In the genomic region with DNA sequence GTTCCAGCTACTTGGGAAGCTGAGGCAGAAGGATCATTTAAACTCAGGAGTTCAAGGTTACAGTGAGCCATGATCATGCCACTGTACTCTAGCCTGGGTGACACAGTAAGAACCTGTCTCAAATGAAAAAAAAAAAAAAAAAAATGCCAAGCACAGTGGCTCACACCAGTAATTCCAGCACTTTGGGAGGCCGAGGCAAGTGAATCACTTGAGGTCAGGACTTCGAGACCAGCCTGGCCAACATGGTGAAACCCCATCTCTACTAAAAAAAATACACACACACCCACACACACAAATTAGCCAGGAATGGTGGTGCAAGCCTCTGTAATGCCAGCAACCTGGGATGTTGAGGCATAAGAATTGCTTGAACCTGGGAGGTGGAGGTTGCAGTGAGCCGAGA, we compare ENCODE assay signal across 7 cellular contexts. TPM values are rescaled to one million over a fixed set of nuclear protein-coding genes. Genes with fewer than 3 reads are reported as not detected.
DNase-seq lines count a peak whose midpoint lies in the region; ATAC-seq and TF ChIP-seq lines count a peak whose summit lies in the region.
"Not testable (repeated sequence)": the region's sequence is repeated elsewhere in the genome, so short reads cannot be mapped to it uniquely, and the experiment has no call there.

No MANE protein-coding gene starts in this region.

- intact Hi-C loops in IMR-90 (cut with micrococcal nuclease); activated T-helper 1 cell treated with anti-CD3 and anti-CD28 coated beads, Interleukin-12 subunit alpha, Interleukin-12 subunit beta, Interleukin-2, Interleukin-4 antibody, amounts not matched to agents 30 ng/mL and 10 ng/mL and 1 ng/mL, durations not matched to agents 14 hours and 24 hours and 36 hours (cut with micrococcal nuclease): not testable (repeated sequence)

- H4K91ac ChIP-seq in IMR-90 (ENCODE audit: insufficient read depth, low read depth, low read length): not testable (repeated sequence)

- not testable (repeated sequence) for H3K4me3 Mint-ChIP-seq in activated T-helper 1 cell treated with anti-CD3 and anti-CD28 coated beads, Interleukin-12 subunit alpha, Interleukin-12 subunit beta, Interleukin-2, Interleukin-4 antibody, amounts not matched to agents 30 ng/mL and 10 ng/mL and 1 ng/mL, durations not matched to agents 14 hours and 24 hours and 36 hours; stimulated activated effector memory CD8-positive, alpha-beta T cell treated with anti-CD3 and anti-CD28 coated beads, Interleukin-12 subunit alpha, Interleukin-12 subunit beta, amount 100 ng/mL, for 72 hours

- not testable (repeated sequence) for H2BK5ac ChIP-seq in IMR-90 (ENCODE audit: low read depth, low read length, poor library complexity, severe bottlenecking)

- H3K27ac Mint-ChIP-seq in activated T-helper 1 cell treated with anti-CD3 and anti-CD28 coated beads, Interleukin-12 subunit alpha, Interleukin-12 subunit beta, Interleukin-2, Interleukin-4 antibody, amounts not matched to agents 30 ng/mL and 10 ng/mL and 1 ng/mL, durations not matched to agents 14 hours and 24 hours and 36 hours: peak overlapping the region; percentile 35
- not testable (repeated sequence) for H3K27ac Mint-ChIP-seq in stimulated activated effector memory CD8-positive, alpha-beta T cell treated with anti-CD3 and anti-CD28 coated beads, Interleukin-12 subunit alpha, Interleukin-12 subunit beta, amount 100 ng/mL, for 72 hours

- no CpG with 5 or more reads among the region's 3 CpGs for WGBS in IMR-90 (ENCODE audit: extremely low coverage in 2 of 2, insufficient read length in 1 of 2), 2 experiments

- H2AFZ ChIP-seq in IMR-90 (replicated peaks; ENCODE audit: low read length, poor library complexity): not testable (repeated sequence)

- H2AK9ac ChIP-seq in IMR-90 (replicated peaks; ENCODE audit: low read depth, low read length, poor library complexity): not testable (repeated sequence)

- H2BK120ac ChIP-seq in IMR-90 (ENCODE audit: low read depth, low read length): not testable (repeated sequence)

- H3K27me3 ChIP-seq in IMR-90 (ENCODE audit: control insufficient read depth, insufficient read depth, low read length); RWPE2 (ENCODE audit: insufficient read depth, poor library complexity, severe bottlenecking): not testable (repeated sequence)

- DNase-seq in EL (peak; percentile 51), IMR-90 (peak; percentile 37), RWPE2 (ENCODE audit: low spot score) (peak; percentile 45), fibroblast of mammary gland (ENCODE audit: low read depth) (peak; percentile 14)
- not testable (repeated sequence) for DNase-seq in activated T-helper 1 cell treated with anti-CD3 and anti-CD28 coated beads, Interleukin-12 subunit alpha, Interleukin-12 subunit beta, Interleukin-2, Interleukin-4 antibody, amounts not matched to agents 30 ng/mL and 10 ng/mL and 1 ng/mL, durations not matched to agents 14 hours and 24 hours and 36 hours (ENCODE audit: low spot score); left lobe of liver (ENCODE audit: low spot score); stimulated activated effector memory CD8-positive, alpha-beta T cell treated with anti-CD3 and anti-CD28 coated beads, Interleukin-12 subunit alpha, Interleukin-12 subunit beta, amount 100 ng/mL, for 72 hours (ENCODE audit: low spot score in 2 of 2)

- not testable (repeated sequence) for TF ChIP-seq CTCF in IMR-90 (conservative IDR thresholded peaks at IDR 0.05; ENCODE audit: low read depth, low read length); RWPE2 (IDR thresholded peaks at IDR 0.05; ENCODE audit: poor library complexity, severe bottlenecking); fibroblast of mammary gland (conservative IDR thresholded peaks at IDR 0.05; ENCODE audit: control insufficient read depth, insufficient read depth, low read depth, low read length)

- not testable (repeated sequence) for H3K56ac ChIP-seq in IMR-90 (ENCODE audit: extremely low read depth, insufficient read depth, low read length)

- H3K4me1 Mint-ChIP-seq in activated T-helper 1 cell treated with anti-CD3 and anti-CD28 coated beads, Interleukin-12 subunit alpha, Interleukin-12 subunit beta, Interleukin-2, Interleukin-4 antibody, amounts not matched to agents 30 ng/mL and 10 ng/mL and 1 ng/mL, durations not matched to agents 14 hours and 24 hours and 36 hours (ENCODE audit: low read depth): peaks cover 31% of the 10 kb centered on the region
- peaks cover 16% of the 10 kb centered on the region for H3K4me1 Mint-ChIP-seq in stimulated activated effector memory CD8-positive, alpha-beta T cell treated with anti-CD3 and anti-CD28 coated beads, Interleukin-12 subunit alpha, Interleukin-12 subunit beta, amount 100 ng/mL, for 72 hours

- not testable (repeated sequence) for H4K8ac ChIP-seq in IMR-90 (ENCODE audit: low read depth in 2 of 2, low read length in 2 of 2)

- ATAC-seq in IMR-90 (ENCODE audit: low read depth): peak; percentile 68; the same call in 1 of the 2 replicates
- ATAC-seq in RWPE2 (ENCODE audit: low read depth): not testable (repeated sequence)
- peak; percentile 15 for ATAC-seq in left lobe of liver
- peak; percentile 14 for ATAC-seq in stimulated activated effector memory CD8-positive, alpha-beta T cell treated with anti-CD3 and anti-CD28 coated beads, Interleukin-12 subunit alpha, Interleukin-12 subunit beta, amount 100 ng/mL, for 72 hours

- in situ Hi-C loops in IMR-90 (cut with MboI; ENCODE audit: low sequenced_read_pairs): not testable (repeated sequence)

- BruUV-seq in IMR-90 (replicated peaks; lab: Mats Ljungman, UMichigan): not testable (repeated sequence)

- not testable (repeated sequence) for H3K9me3 ChIP-seq in IMR-90 (ENCODE audit: control insufficient read depth, insufficient read depth, low read length); RWPE2 (ENCODE audit: severe bottlenecking)

- peaks cover 31% of the 10 kb centered on the region for H3K36me3 ChIP-seq in IMR-90 (ENCODE audit: control insufficient read depth, insufficient read depth, low read length)
- peaks cover 77% of the 10 kb centered on the region for H3K36me3 ChIP-seq in RWPE2 (ENCODE audit: low read depth)

- H3K9me1 ChIP-seq in IMR-90 (ENCODE audit: insufficient read depth, low read length): peaks cover 16% of the 10 kb centered on the region

- H3K27me3 Mint-ChIP-seq in activated T-helper 1 cell treated with anti-CD3 and anti-CD28 coated beads, Interleukin-12 subunit alpha, Interleukin-12 subunit beta, Interleukin-2, Interleukin-4 antibody, amounts not matched to agents 30 ng/mL and 10 ng/mL and 1 ng/mL, durations not matched to agents 14 hours and 24 hours and 36 hours (ENCODE audit: insufficient read depth): not testable (repeated sequence)

- POLR2A ChIA-PET in IMR-90 (lab: Charles Lee; ENCODE audit: unreplicated experiment): not testable (repeated sequence)

- H3K4ac ChIP-seq in IMR-90 (ENCODE audit: low read depth, low read length): not testable (repeated sequence)

- not testable (repeated sequence) for H2AK5ac ChIP-seq in IMR-90 (ENCODE audit: low read depth, low read length)

- not testable (repeated sequence) for TF ChIP-seq POLR2A in IMR-90 (IDR thresholded peaks at IDR 0.05; ENCODE audit: low read depth, low read length)

- not testable (repeated sequence) for H3K4me2 ChIP-seq in IMR-90 (ENCODE audit: low read depth, low read length)

- H3K9ac ChIP-seq in IMR-90 (ENCODE audit: low read depth, low read length): not testable (repeated sequence)

- H3K4me3 ChIP-seq in IMR-90 (ENCODE audit: insufficient read depth, low read depth, low read length); RWPE2 (ENCODE audit: severe bottlenecking); fibroblast of mammary gland (ENCODE audit: control insufficient read depth, low read depth, low read length): not testable (repeated sequence)

- not testable (repeated sequence) for H4K20me1 ChIP-seq in IMR-90 (ENCODE audit: insufficient read depth, low read length)

- H3K18ac ChIP-seq in IMR-90 (ENCODE audit: low read depth, low read length): not testable (repeated sequence)

- H3K14ac ChIP-seq in IMR-90 (replicated peaks; ENCODE audit: low read depth, low read length): not testable (repeated sequence)

- H2BK20ac ChIP-seq in IMR-90 (ENCODE audit: low read depth, low read length): not testable (repeated sequence)

- H3K36me3 Mint-ChIP-seq in activated T-helper 1 cell treated with anti-CD3 and anti-CD28 coated beads, Interleukin-12 subunit alpha, Interleukin-12 subunit beta, Interleukin-2, Interleukin-4 antibody, amounts not matched to agents 30 ng/mL and 10 ng/mL and 1 ng/mL, durations not matched to agents 14 hours and 24 hours and 36 hours (ENCODE audit: low read depth): peaks cover 30% of the 10 kb centered on the region
- peaks cover 44% of the 10 kb centered on the region for H3K36me3 Mint-ChIP-seq in stimulated activated effector memory CD8-positive, alpha-beta T cell treated with anti-CD3 and anti-CD28 coated beads, Interleukin-12 subunit alpha, Interleukin-12 subunit beta, amount 100 ng/mL, for 72 hours

- H3K79me1 ChIP-seq in IMR-90 (ENCODE audit: low read depth in 1 of 2, low read length in 2 of 2): not testable (repeated sequence)

- CTCF ChIA-PET in IMR-90 (lab: Yijun Ruan, JAX): interaction anchor here (0.7 to 1.0 kb wide), 2 partner anchors 9 to 57 kb away, joined by 3 to 8 read pairs; no protein-coding TSS in a partner anchor

- TF ChIP-seq RAD21 in IMR-90 (IDR thresholded peaks at IDR 0.05; ENCODE audit: low read length): not testable (repeated sequence)

- H3K9me3 Mint-ChIP-seq in activated T-helper 1 cell treated with anti-CD3 and anti-CD28 coated beads, Interleukin-12 subunit alpha, Interleukin-12 subunit beta, Interleukin-2, Interleukin-4 antibody, amounts not matched to agents 30 ng/mL and 10 ng/mL and 1 ng/mL, durations not matched to agents 14 hours and 24 hours and 36 hours; stimulated activated effector memory CD8-positive, alpha-beta T cell treated with anti-CD3 and anti-CD28 coated beads, Interleukin-12 subunit alpha, Interleukin-12 subunit beta, amount 100 ng/mL, for 72 hours: not testable (repeated sequence)

- dilution Hi-C loops in IMR-90 (cut with HindIII; ENCODE audit: low sequenced_read_pairs, unreplicated experiment): not testable (repeated sequence)

- H2BK15ac ChIP-seq in IMR-90 (ENCODE audit: low read depth, low read length): not testable (repeated sequence)

- H4K5ac ChIP-seq in IMR-90 (ENCODE audit: low read depth, low read length): not testable (repeated sequence)

- H3K23ac ChIP-seq in IMR-90 (ENCODE audit: low read depth, low read length): not testable (repeated sequence)

- H3K4me1 ChIP-seq in IMR-90 (ENCODE audit: control insufficient read depth, insufficient read depth, low read length); RWPE2 (ENCODE audit: insufficient read depth, poor library complexity, severe bottlenecking): not testable (repeated sequence)

- not testable (repeated sequence) for H3K27ac ChIP-seq in IMR-90 (ENCODE audit: insufficient read depth, low read length); RWPE2 (ENCODE audit: poor library complexity, severe bottlenecking)

RNA-seq across cellular contexts. Expression of gene TP53INP2, which starts 18.4 kb away (rescaled TPM):
- total RNA-seq in IMR-90 (2012; rRNA removed) (1.1 and 1.3 TPM in 2 replicates), left lobe of liver (14.4 TPM)
- 6.8 and 7.4 TPM in 2 replicates for polyA plus RNA-seq in IMR-90 (2012; rRNA removed)
- polyA plus RNA-seq in IMR-90 (2012; cell fraction: cytosol; rRNA removed): 4.7 and 5.8 TPM in 2 replicates
- 19.6 and 42.6 TPM in 2 replicates for polyA plus RNA-seq in IMR-90 (2012; cell fraction: nucleus; rRNA removed; ENCODE audit: low replicate concordance)
- 3.2 and 3.5 TPM in 2 replicates for total RNA-seq in activated T-helper 1 cell treated with anti-CD3 and anti-CD28 coated beads, Interleukin-12 subunit alpha, Interleukin-12 subunit beta, Interleukin-2, Interleukin-4 antibody, amounts not matched to agents 30 ng/mL and 10 ng/mL and 1 ng/mL, durations not matched to agents 14 hours and 24 hours and 36 hours

RNA-seq across cellular contexts. Expression of gene PIGU, which starts 45.7 kb away (rescaled TPM):
- total RNA-seq in IMR-90 (2012; rRNA removed) (11.1 and 16.1 TPM in 2 replicates), left lobe of liver (3.8 TPM)
- 31.1 and 32.4 TPM in 2 replicates for polyA plus RNA-seq in IMR-90 (2012; rRNA removed)
- polyA plus RNA-seq in IMR-90 (2012; cell fraction: cytosol; rRNA removed): 18.5 and 21.3 TPM in 2 replicates
- 9.5 and 16.5 TPM in 2 replicates for polyA plus RNA-seq in IMR-90 (2012; cell fraction: nucleus; rRNA removed; ENCODE audit: low replicate concordance)
- total RNA-seq in activated T-helper 1 cell treated with anti-CD3 and anti-CD28 coated beads, Interleukin-12 subunit alpha, Interleukin-12 subunit beta, Interleukin-2, Interleukin-4 antibody, amounts not matched to agents 30 ng/mL and 10 ng/mL and 1 ng/mL, durations not matched to agents 14 hours and 24 hours and 36 hours: 24.8 and 25.9 TPM in 2 replicates
